In genomic region chr14:74035556-74035955, GRCh38 we compare ENCODE assay signal across 23 cellular contexts. TPM values are rescaled to one million over a fixed set of nuclear protein-coding genes. Genes with fewer than 3 reads are reported as not detected.
A peak's percentile ranks its signal among the peaks of the same experiment; 100 is the strongest.
DNase-seq lines count a peak whose midpoint lies in the region; ATAC-seq lines count a peak whose summit lies in the region.
"Had no signal": no experiment of that assay in that cellular context is flagged by ENCODE, and none has a peak within 500 bp of the region (broad histone marks: within the 10 kb centered on the region; RNA-seq: fewer than 3 reads in every experiment).

No MANE protein-coding gene starts in this region.

- no peaks in the 10 kb centered on the region for H3K27me3 Mint-ChIP-seq in T-cell
- H3K27me3 Mint-ChIP-seq: activated naive CD8-positive, alpha-beta T cell; CD8-positive, alpha-beta memory T cell had no signal

- H3K9me3 ChIP-seq in SJCRH30 (replicated peaks): no peaks in the 10 kb centered on the region
- H3K9me3 ChIP-seq: breast epithelium, uterus had no signal

- no peaks in the 10 kb centered on the region for H3K27me3 ChIP-seq in SJCRH30
- H3K27me3 ChIP-seq: breast epithelium, dorsolateral prefrontal cortex, uterus had no signal

- no peak for ATAC-seq in T-cell (replicated peaks in 1 of 4)
- no peak for ATAC-seq in HG03457 (IDR thresholded peaks at IDR 0.05; ENCODE audit: unreplicated experiment)
- ATAC-seq: left ventricle myocardium superior had no signal

- CTCF ChIA-PET in T-cell (lab: Charles Lee): interaction anchor here (0.6 to 0.7 kb wide), 6 partner anchors 48 to 1624 kb away, joined by 3 to 5 read pairs (median 4); no protein-coding TSS in a partner anchor

- H3K4me3 Mint-ChIP-seq in T-cell: no peak overlapping the region
- H3K4me3 Mint-ChIP-seq: activated naive CD8-positive, alpha-beta T cell; CD8-positive, alpha-beta memory T cell had no signal

- peak; percentile 26 for DNase-seq in DMS79 treated with DMSO at 0.1 percent for 48 hours (lab: John Stamatoyannopoulos, UW)
- DNase-seq in LHCN-M2 (ENCODE audit: low read depth): peak; percentile 19
- peak; percentile 6 for DNase-seq in astrocyte of the hippocampus (ENCODE audit: low read depth, low spot score)
- DNase-seq in hepatic stellate cell (ENCODE audit: low spot score): peak; percentile 21
- DNase-seq in SKM-1 (lab: John Stamatoyannopoulos, UW; ENCODE audit: unreplicated experiment): no peak
- no peak for DNase-seq in T-cell
- no peak for DNase-seq in SJCRH30
- DNase-seq: activated CD4-positive, CD25-positive, alpha-beta regulatory T cell treated with anti-CD3 and anti-CD28 coated beads, Interleukin-2, amount 50 U/mL, for 72 hours; CD8-positive, alpha-beta memory T cell; DMS53; dorsolateral prefrontal cortex; glutamatergic neuron; Kasumi-1; left ventricle myocardium superior; NCI-H1105 treated with DMSO at 0.1 percent for 48 hours; NCI-H2171; NCI-H774; substantia nigra; uterus had no signal

- POLR2A ChIA-PET in T-cell (lab: Charles Lee): interaction anchor here in 1 of 2 donors (0.6 kb wide), 1 partner anchor 692 kb away, joined by 4 read pairs; no protein-coding TSS in a partner anchor

- no peak overlapping the region for H3K27ac ChIP-seq in SJCRH30
- H3K27ac ChIP-seq: breast epithelium, dorsolateral prefrontal cortex, epithelial cell of prostate, uterus had no signal

- no peaks in the 10 kb centered on the region for H3K36me3 Mint-ChIP-seq in T-cell

- no peaks in the 10 kb centered on the region for H3K36me3 ChIP-seq in SJCRH30
- H3K36me3 ChIP-seq: breast epithelium, uterus had no signal

- H3K4me1 ChIP-seq in SJCRH30: no peaks in the 10 kb centered on the region
- H3K4me1 ChIP-seq: breast epithelium, uterus had no signal

- no peaks in the 10 kb centered on the region for H3K4me1 Mint-ChIP-seq in T-cell
- H3K4me1 Mint-ChIP-seq: CD8-positive, alpha-beta memory T cell had no signal

- H3K27ac Mint-ChIP-seq in T-cell: no peak overlapping the region
- H3K27ac Mint-ChIP-seq: activated naive CD8-positive, alpha-beta T cell; CD8-positive, alpha-beta memory T cell had no signal

- H3K4me3 ChIP-seq in SJCRH30: no peak overlapping the region
- H3K4me3 ChIP-seq: breast epithelium, dorsolateral prefrontal cortex, uterus had no signal

- H3K9me3 Mint-ChIP-seq in T-cell: no peaks in the 10 kb centered on the region
- H3K9me3 Mint-ChIP-seq: CD8-positive, alpha-beta memory T cell had no signal

RNA-seq across cellular contexts. Expression of gene BBOF1, which starts 16.4 kb away (rescaled TPM):
- 4.9 and 8.6 TPM in 2 replicates for total RNA-seq in LHCN-M2 (2014; rRNA removed)
- 3.9 TPM for polyA plus RNA-seq in LHCN-M2 (2012)
- 1 to 10 TPM; 1.8 to 3.1 (median 2.3) TPM for total RNA-seq in T-cell
- total RNA-seq in SJCRH30 (2014; rRNA removed; shearing (Covaris generic)): 0.66 and 0.95 TPM in 2 replicates

RNA-seq across cellular contexts. Expression of gene ENTPD5, which starts 16.5 kb away (rescaled TPM):
- 8.3 and 11.8 TPM in 2 replicates for total RNA-seq in LHCN-M2 (2014; rRNA removed)
- 4.2 TPM for polyA plus RNA-seq in LHCN-M2 (2012)
- 10 to 100 TPM in 3 of 5 donors, 1 to 10 TPM in 2; 7.8 to 14.6 (median 11.6) TPM for total RNA-seq in T-cell
- total RNA-seq in SJCRH30 (2014; rRNA removed; shearing (Covaris generic)): 7.3 and 8.4 TPM in 2 replicates

RNA-seq across cellular contexts. Expression of gene ALDH6A1, which starts 48.7 kb away (rescaled TPM):
- total RNA-seq in LHCN-M2 (2014; rRNA removed): 5.3 and 8.2 TPM in 2 replicates
- 4.3 TPM for polyA plus RNA-seq in LHCN-M2 (2012)
- 10 to 100 TPM; 11.0 to 15.9 (median 14.8) TPM for total RNA-seq in T-cell
- 13.2 and 14.2 TPM in 2 replicates for total RNA-seq in SJCRH30 (2014; rRNA removed; shearing (Covaris generic))

RNA-seq across cellular contexts. Expression of gene LIN52, which starts 49.2 kb away (rescaled TPM):
- total RNA-seq in LHCN-M2 (2014; rRNA removed) (10.2 and 11.5 TPM in 2 replicates), T-cell (10 to 100 TPM in 3 of 5 donors, 1 to 10 TPM in 2; 9.7 to 11.2 (median 10.7) TPM)
- polyA plus RNA-seq in LHCN-M2 (2012): 4.2 TPM
- 20.5 and 21.3 TPM in 2 replicates for total RNA-seq in SJCRH30 (2014; rRNA removed; shearing (Covaris generic))

Comparison
In these comparisons a context has a peak if more than half of its experiments do, and no peak if none do; other contexts are left out.
1. DNase-seq: peak in DMS79 treated with DMSO at 0.1 percent for 48 hours (single experiment), LHCN-M2 (single experiment), astrocyte of the hippocampus (single experiment) and hepatic stellate cell (single experiment); none in SKM-1 (single experiment), T-cell (0 of 34) and SJCRH30 (0 of 2).